ENCODE assay signal across 16 cellular contexts in the genomic region with DNA sequence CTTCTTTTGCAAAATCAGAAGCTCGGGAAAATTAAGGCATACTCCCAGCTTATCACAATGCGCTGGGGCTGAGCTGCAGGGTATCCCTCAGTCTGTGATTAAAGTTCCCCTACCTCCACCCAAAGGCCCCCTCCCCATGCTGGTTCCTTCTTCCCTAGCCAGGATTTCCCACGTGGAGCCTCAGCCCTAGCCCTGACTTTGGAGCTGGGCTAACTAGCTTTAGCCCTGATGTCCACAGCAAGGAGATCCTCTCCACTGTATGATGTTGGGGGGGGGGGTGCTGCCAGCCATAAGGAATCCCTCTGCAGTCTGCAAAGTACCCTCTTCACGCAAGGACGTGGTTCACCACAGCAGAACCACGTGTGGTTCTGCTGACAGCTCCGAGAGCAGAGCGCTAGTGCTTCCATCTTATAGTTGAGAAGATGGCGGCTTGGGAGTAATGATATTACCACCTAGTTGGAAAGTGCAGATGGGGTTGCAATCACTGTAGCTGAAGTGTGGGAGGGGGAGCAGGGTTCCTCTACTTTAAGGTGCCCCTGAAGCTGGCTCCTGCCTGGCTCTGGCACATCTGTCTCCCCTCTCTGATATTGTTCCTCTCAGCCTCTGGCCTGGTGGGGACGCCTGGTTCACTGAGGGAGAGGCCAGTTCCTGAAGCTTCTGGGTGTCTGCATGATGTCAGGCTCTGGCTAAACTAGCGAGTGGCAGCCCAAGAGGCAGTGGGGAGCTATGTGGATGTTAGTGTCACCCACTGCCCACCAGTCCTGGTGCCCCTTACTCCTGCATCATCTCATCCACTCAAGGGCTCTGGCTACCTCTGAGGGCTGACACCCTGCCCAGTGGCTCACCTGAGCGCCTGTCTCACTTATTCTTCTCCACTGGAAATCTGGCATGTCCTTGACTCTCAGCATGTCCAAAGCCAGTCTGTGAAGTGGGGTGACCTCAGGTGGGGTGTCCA.
DNase-seq lines count a peak whose midpoint lies in the region; ATAC-seq and TF ChIP-seq lines count a peak whose summit lies in the region.
"Had no signal": no experiment of that assay in that cellular context is flagged by ENCODE, and none has a peak within 500 bp of the region (broad histone marks: within the 10 kb centered on the region; RNA-seq: fewer than 3 reads in every experiment).

No MANE protein-coding gene starts in this region.

- CTCF ChIA-PET in naive thymus-derived CD4-positive, alpha-beta T cell (lab: Charles Lee) = interaction anchor here (1.3 kb wide), 1 partner anchor 17 kb away, joined by 6 read pairs; no protein-coding TSS in a partner anchor

- 90 to 97% methylated on average over 11 to 12 of the region's 12 CpGs for WGBS in thyroid gland, 2 donors

- ATAC-seq in left ventricle myocardium superior (no peak), HG02870 (IDR thresholded peaks at IDR 0.05; ENCODE audit: unreplicated experiment) (no peak)
- ATAC-seq in naive thymus-derived CD4-positive, alpha-beta T cell = no peak

- H3K4me1 ChIP-seq in left ventricle myocardium inferior (peaks cover 16% of the 10 kb centered on the region), thyroid gland (peaks cover 4 to 14% of the 10 kb centered on the region in 2 donors)
- H3K4me1 ChIP-seq in naive thymus-derived CD4-positive, alpha-beta T cell (ENCODE audit: control insufficient read depth in 2 of 2, insufficient read depth in 2 of 2, low read length in 2 of 2) = peaks cover 10 to 11% of the 10 kb centered on the region in 2 donors
- H3K4me1 ChIP-seq: breast epithelium, foreskin keratinocyte had no signal

- DNase-seq in left ventricle myocardium inferior (no peak), left ventricle myocardium superior (no peak), ureter (ENCODE audit: low spot score) (peak; percentile 41), posterior vena cava (ENCODE audit: low spot score) (no peak), thyroid gland (no peak)
- DNase-seq in naive thymus-derived CD4-positive, alpha-beta T cell = peak in 2 of 9 donors; percentile 19 to 22
- DNase-seq: mesendoderm, NCI-H69 had no signal

- H3K36me3 Mint-ChIP-seq in brain = no peaks in the 10 kb centered on the region
- H3K36me3 Mint-ChIP-seq in naive thymus-derived CD4-positive, alpha-beta T cell = no peaks in the 10 kb centered on the region
- H3K36me3 Mint-ChIP-seq: activated naive CD8-positive, alpha-beta T cell had no signal

- peaks cover 10% of the 10 kb centered on the region for H3K27me3 Mint-ChIP-seq in brain
- H3K27me3 Mint-ChIP-seq in naive thymus-derived CD4-positive, alpha-beta T cell = peaks cover 0 to 33% (median 0%) of the 10 kb centered on the region in 5 donors
- H3K27me3 Mint-ChIP-seq: activated naive CD8-positive, alpha-beta T cell had no signal

- H3K27ac ChIP-seq in left ventricle myocardium inferior (replicated peaks) (peak overlapping the region; percentile 88), thyroid gland (no peak overlapping the region)
- no peak overlapping the region for H3K27ac ChIP-seq in naive thymus-derived CD4-positive, alpha-beta T cell (ENCODE audit: low read depth, low read length)
- H3K27ac ChIP-seq: foreskin keratinocyte had no signal

- intact Hi-C loops in left ventricle myocardium inferior (cut with micrococcal nuclease) = no loop called here
- intact Hi-C loops in left ventricle myocardium superior (cut with micrococcal nuclease) = no loop called here
- intact Hi-C loops in naive thymus-derived CD4-positive, alpha-beta T cell (cut with micrococcal nuclease) = loop anchor here (5.0 to 10.0 kb wide), 5 partner anchors 257 to 1883 kb away; no protein-coding TSS in a partner anchor
- intact Hi-C loops in posterior vena cava (cut with DNase I) = loop anchor here (5.0 to 10.0 kb wide), 5 partner anchors 92 to 1113 kb away; partner anchors contain the start of gene ZMIZ1 (in 1 of the 2)
- intact Hi-C loops in thyroid gland (cut with DNase I) = loop anchor here (10.0 kb wide), 1 partner anchor 890 kb away; no protein-coding TSS in a partner anchor

- no peak for TF ChIP-seq CTCF in left ventricle myocardium inferior (IDR thresholded peaks at IDR 0.05; ENCODE audit: borderline replicate concordance)
- TF ChIP-seq CTCF in brain (conservative IDR thresholded peaks at IDR 0.05) = no peak
- TF ChIP-seq CTCF in thyroid gland (IDR thresholded peaks at IDR 0.05) = no peak

- H3K4me1 Mint-ChIP-seq in brain = peaks cover 58% of the 10 kb centered on the region
- peaks cover 6 to 34% (median 19%) of the 10 kb centered on the region in 7 donors for H3K4me1 Mint-ChIP-seq in naive thymus-derived CD4-positive, alpha-beta T cell

- peak overlapping the region in 2 of 5 experiments; percentile 71 to 77 for H3K4me3 Mint-ChIP-seq in brain
- peak overlapping the region in 6 of 10 donors; percentile 11 to 99 (median 73) for H3K4me3 Mint-ChIP-seq in naive thymus-derived CD4-positive, alpha-beta T cell

- no peak for TF ChIP-seq POLR2A in thyroid gland (IDR thresholded peaks at IDR 0.05)

- H3K27me3 ChIP-seq in left ventricle myocardium inferior (ENCODE audit: low read depth) (no peaks in the 10 kb centered on the region), thyroid gland (no peaks in the 10 kb centered on the region)
- no peaks in the 10 kb centered on the region for H3K27me3 ChIP-seq in naive thymus-derived CD4-positive, alpha-beta T cell (ENCODE audit: control insufficient read depth in 2 of 2, insufficient read depth in 2 of 2, low read length in 2 of 2)
- H3K27me3 ChIP-seq: breast epithelium had no signal

- POLR2A ChIA-PET in naive thymus-derived CD4-positive, alpha-beta T cell (lab: Charles Lee) = no interaction called here

- H3K9me3 ChIP-seq in left ventricle myocardium inferior (replicated peaks) = peaks cover 6% of the 10 kb centered on the region
- H3K9me3 ChIP-seq in naive thymus-derived CD4-positive, alpha-beta T cell (ENCODE audit: control insufficient read depth in 2 of 3, low read length in 3 of 3) = no peaks in the 10 kb centered on the region
- H3K9me3 ChIP-seq in thyroid gland = no peaks in the 10 kb centered on the region
- H3K9me3 ChIP-seq: A549, breast epithelium, Caco-2, prostate gland had no signal

- H3K9me3 Mint-ChIP-seq in brain = peaks cover 0 to 8% (median 4%) of the 10 kb centered on the region in 5 experiments
- H3K9me3 Mint-ChIP-seq in naive thymus-derived CD4-positive, alpha-beta T cell = peaks cover 0 to 2% (median 0%) of the 10 kb centered on the region in 11 donors

- H3K4me3 ChIP-seq in left ventricle myocardium inferior (no peak overlapping the region), thyroid gland (replicated peaks in 1 of 3) (no peak overlapping the region)
- H3K4me3 ChIP-seq in naive thymus-derived CD4-positive, alpha-beta T cell (ENCODE audit: low read length) = no peak overlapping the region

- no peaks in the 10 kb centered on the region for H3K36me3 ChIP-seq in left ventricle myocardium inferior
- peaks cover 0 to 3% (median 0%) of the 10 kb centered on the region in 3 experiments for H3K36me3 ChIP-seq in naive thymus-derived CD4-positive, alpha-beta T cell (ENCODE audit: control insufficient read depth in 2 of 3, insufficient read depth in 3 of 3, low read length in 3 of 3)
- H3K36me3 ChIP-seq in thyroid gland = no peaks in the 10 kb centered on the region
- H3K36me3 ChIP-seq: breast epithelium, prostate gland had no signal

- H3K27ac Mint-ChIP-seq in brain = peak overlapping the region; percentile 38 to 94 (median 81)
- peak overlapping the region; percentile 24 to 98 (median 87) for H3K27ac Mint-ChIP-seq in naive thymus-derived CD4-positive, alpha-beta T cell

Comparison
In these comparisons a context has a peak if more than half of its experiments do, and no peak if none do; other contexts are left out.
1. intact Hi-C loops: an anchor here in naive thymus-derived CD4-positive, alpha-beta T cell (5.0 to 10.0 kb wide), posterior vena cava (5.0 to 10.0 kb wide) and thyroid gland (10.0 kb wide); none called in left ventricle myocardium inferior and left ventricle myocardium superior.